Comparison of ENCODE assay signal across 10 cellular contexts in the genomic region with DNA sequence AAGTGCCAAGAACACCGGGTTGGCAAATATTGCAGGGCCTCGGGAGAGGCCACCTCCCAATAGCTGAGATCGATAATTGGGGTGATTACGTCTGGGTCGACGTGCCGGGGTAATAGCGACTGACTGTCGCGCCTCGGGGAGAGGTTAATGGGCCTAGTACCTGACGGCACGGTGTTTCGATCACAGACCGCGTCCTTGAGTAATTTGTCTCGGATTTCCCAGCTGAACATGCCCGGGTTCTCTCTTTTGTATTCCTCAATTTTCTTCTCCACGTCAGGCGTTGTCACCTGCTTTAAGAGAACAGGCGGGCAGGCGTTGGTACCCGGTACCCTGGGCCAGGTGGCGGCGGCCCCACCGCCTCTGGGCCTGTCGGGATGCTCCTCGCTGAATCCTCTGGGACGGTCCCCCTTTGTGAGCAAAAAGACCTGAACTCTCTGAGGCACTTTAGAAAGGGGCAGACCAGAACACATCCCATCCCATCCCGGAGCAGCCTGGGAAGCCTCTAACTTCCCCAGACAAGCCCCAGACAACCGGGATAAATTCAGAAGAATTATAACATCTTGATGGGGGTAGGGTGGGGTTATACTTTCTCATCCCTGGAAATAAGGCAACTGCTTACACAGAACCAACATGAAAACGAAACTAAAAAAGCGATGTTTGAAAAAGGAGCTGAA. TPM values are rescaled to one million over a fixed set of nuclear protein-coding genes. Genes with fewer than 3 reads are reported as not detected.
DNase-seq lines count a peak whose midpoint lies in the region; ATAC-seq and TF ChIP-seq lines count a peak whose summit lies in the region.
"Had no signal": no experiment of that assay in that cellular context is flagged by ENCODE, and none has a peak within 500 bp of the region (broad histone marks: within the 10 kb centered on the region; RNA-seq: fewer than 3 reads in every experiment).

No MANE protein-coding gene starts in this region.

- H3K9me3 Mint-ChIP-seq in naive thymus-derived CD4-positive, alpha-beta T cell: peaks cover 1 to 20% (median 6%) of the 10 kb centered on the region in 11 donors

- DNase-seq in AG09309 (ENCODE audit: low read depth): no peak
- no peak for DNase-seq in dorsolateral prefrontal cortex
- no peak for DNase-seq in naive thymus-derived CD4-positive, alpha-beta T cell
- DNase-seq in HPDE6-E6E7 (ENCODE audit: extremely low spot score): no peak
- no peak for DNase-seq in SKM-1 (lab: John Stamatoyannopoulos, UW; ENCODE audit: unreplicated experiment)
- no peak for DNase-seq in SW480 (ENCODE audit: low spot score)
- DNase-seq: Right ventricle myocardium superior had no signal

- H3K27ac ChIP-seq in HUES64 (ENCODE audit: low read depth, low read length) (no peak overlapping the region), dorsolateral prefrontal cortex (no peak overlapping the region)
- H3K27ac ChIP-seq in naive thymus-derived CD4-positive, alpha-beta T cell (ENCODE audit: low read depth, low read length): no peak overlapping the region

- no peaks in the 10 kb centered on the region for H3K9me3 ChIP-seq in HUES64 (ENCODE audit: insufficient read depth, low read depth, low read length)
- no peaks in the 10 kb centered on the region for H3K9me3 ChIP-seq in naive thymus-derived CD4-positive, alpha-beta T cell (ENCODE audit: control insufficient read depth in 2 of 3, low read length in 3 of 3)

- no peak overlapping the region for H3K9ac ChIP-seq in HUES64 (ENCODE audit: low read depth, low read length)

- H3K36me3 ChIP-seq in HUES64 (ENCODE audit: insufficient read depth, low read length): peaks cover 2% of the 10 kb centered on the region; the same call in 1 of the 2 replicates
- no peaks in the 10 kb centered on the region for H3K36me3 ChIP-seq in naive thymus-derived CD4-positive, alpha-beta T cell (ENCODE audit: control insufficient read depth in 2 of 3, insufficient read depth in 3 of 3, low read length in 3 of 3)

- H3K4me3 Mint-ChIP-seq in naive thymus-derived CD4-positive, alpha-beta T cell: peak overlapping the region in 9 of 10 donors; percentile 29 to 76 (median 69)

- H3K27ac Mint-ChIP-seq in naive thymus-derived CD4-positive, alpha-beta T cell: peak overlapping the region in 1 of 9 donors; percentile 65

- peak overlapping the region; percentile 27 for H3K4me3 ChIP-seq in AG09309 (ENCODE audit: control insufficient read depth, low read depth, low read length)
- H3K4me3 ChIP-seq in HUES64 (ENCODE audit: low read length): peak overlapping the region; percentile 52; the same call in 1 of the 2 replicates
- peak overlapping the region in 31 of 59 donors; percentile 4 to 53 (median 25) for H3K4me3 ChIP-seq in dorsolateral prefrontal cortex
- H3K4me3 ChIP-seq in naive thymus-derived CD4-positive, alpha-beta T cell (ENCODE audit: low read length): peak overlapping the region; percentile 5

- POLR2A ChIA-PET in naive thymus-derived CD4-positive, alpha-beta T cell (lab: Charles Lee): no interaction called here

- CTCF ChIA-PET in naive thymus-derived CD4-positive, alpha-beta T cell (lab: Charles Lee): no interaction called here

- H3K4me1 ChIP-seq in HUES64 (ENCODE audit: insufficient read depth, low read length): peaks cover 53% of the 10 kb centered on the region
- peaks cover 0 to 5% of the 10 kb centered on the region in 2 donors for H3K4me1 ChIP-seq in naive thymus-derived CD4-positive, alpha-beta T cell (ENCODE audit: control insufficient read depth in 2 of 2, insufficient read depth in 2 of 2, low read length in 2 of 2)

- H3K36me3 Mint-ChIP-seq in naive thymus-derived CD4-positive, alpha-beta T cell: peaks cover 0 to 10% (median 4%) of the 10 kb centered on the region in 5 donors

- WGBS in HUES64: 2% methylated on average over 32 of the region's 33 CpGs

- peaks cover 75 to 97% (median 91%) of the 10 kb centered on the region in 5 donors for H3K27me3 Mint-ChIP-seq in naive thymus-derived CD4-positive, alpha-beta T cell

- intact Hi-C loops in dorsolateral prefrontal cortex (cut with DNase I): no loop called here
- intact Hi-C loops in naive thymus-derived CD4-positive, alpha-beta T cell (cut with micrococcal nuclease): loop anchor here in 1 of 2 donors (2.0 kb wide), 1 partner anchor 15 kb away; no protein-coding TSS in a partner anchor

- TF ChIP-seq CTCF in AG09309 (IDR thresholded peaks at IDR 0.05; ENCODE audit: control insufficient read depth, insufficient read depth, low read depth, low read length, missing control alignments) (no peak), dorsolateral prefrontal cortex (IDR thresholded peaks at IDR 0.05 in 54 of 56, conservative IDR thresholded peaks at IDR 0.05 in 2 of 56; ENCODE audit: low read depth in 1 of 56, partially characterized antibody in 56 of 56) (no peak)

- peaks cover 21 to 36% (median 29%) of the 10 kb centered on the region in 7 donors for H3K4me1 Mint-ChIP-seq in naive thymus-derived CD4-positive, alpha-beta T cell

- H3K27me3 ChIP-seq in HUES64 (ENCODE audit: insufficient read depth, low read length): peaks cover 99% of the 10 kb centered on the region
- peaks cover 35 to 100% (median 97%) of the 10 kb centered on the region in 45 donors for H3K27me3 ChIP-seq in dorsolateral prefrontal cortex
- H3K27me3 ChIP-seq in naive thymus-derived CD4-positive, alpha-beta T cell (ENCODE audit: control insufficient read depth in 2 of 2, insufficient read depth in 2 of 2, low read length in 2 of 2): peaks cover 0 to 22% of the 10 kb centered on the region in 2 donors

- ATAC-seq in naive thymus-derived CD4-positive, alpha-beta T cell: no peak
- no peak for ATAC-seq in GM21367 (IDR thresholded peaks at IDR 0.05; ENCODE audit: unreplicated experiment)
- ATAC-seq: HCT116 had no signal

RNA-seq across cellular contexts. Expression of gene PAX3, which starts 3.3 kb away (rescaled TPM):
- 5.0 TPM for polyA plus RNA-seq in HUES64 (2013, experiment 1 of 2)
- polyA plus RNA-seq in HUES64 (2013, experiment 2 of 2): 9.9 TPM
- total RNA-seq in dorsolateral prefrontal cortex: 1 to 10 TPM in 2 of 120 experiments, under 1 TPM in 19, not detected in 99; 0.17 to 1.8 (median 0.39) TPM
- total RNA-seq in naive thymus-derived CD4-positive, alpha-beta T cell: not detected
- polyA plus RNA-seq in naive thymus-derived CD4-positive, alpha-beta T cell: not detected
- total RNA-seq: Right ventricle myocardium superior had no signal
